2 cellular contexts compared by ENCODE assay signal in genomic region chr2:130300258-130300969, GRCh38.
TF ChIP-seq lines count a peak whose summit lies in the region.

No MANE protein-coding gene starts in this region.

TF ChIP-seq in A549, 52 proteins besides CTCF, POLR2A, EP300 and RAD21:
- TF ChIP-seq ELK1 (IDR thresholded peaks at IDR 0.05; ENCODE audit: low read depth, low read length) (no peak), EHF (CRISPR knock-in tag; IDR thresholded peaks at IDR 0.05) (no peak), HOXB5 (CRISPR knock-in tag; IDR thresholded peaks at IDR 0.05) (no peak), NPAS2 (CRISPR knock-in tag; IDR thresholded peaks at IDR 0.05; ENCODE audit: borderline replicate concordance) (no peak), ZC3H11A (IDR thresholded peaks at IDR 0.05) (no peak), USF2 (IDR thresholded peaks at IDR 0.05) (no peak), MAFK (IDR thresholded peaks at IDR 0.05; ENCODE audit: partially characterized antibody) (no peak), E2F6 (IDR thresholded peaks at IDR 0.05; ENCODE audit: borderline replicate concordance, low read depth) (no peak), FOSB (CRISPR knock-in tag; IDR thresholded peaks at IDR 0.05) (no peak), SMC3 (IDR thresholded peaks at IDR 0.05) (no peak), GATA3 (IDR thresholded peaks at IDR 0.05; ENCODE audit: borderline replicate concordance) (no peak), POLR2AphosphoS2 (conservative IDR thresholded peaks at IDR 0.05; ENCODE audit: low read length) (no peak), CHD4 (IDR thresholded peaks at IDR 0.05; ENCODE audit: borderline replicate concordance) (no peak), REST (IDR thresholded peaks at IDR 0.05) (no peak), NFE2L2 (conservative IDR thresholded peaks at IDR 0.05; ENCODE audit: low read length) (no peak)

TF ChIP-seq in K562, 482 proteins besides CTCF, POLR2A, EP300 and RAD21:
- TF ChIP-seq ZFP91 (CRISPR knock-in tag; IDR thresholded peaks at IDR 0.05) = no peak
- TF ChIP-seq NCOR1 (IDR thresholded peaks at IDR 0.05) = no peak
- no peak for TF ChIP-seq XRCC4 (IDR thresholded peaks at IDR 0.05; ENCODE audit: extremely low read depth, insufficient read depth, insufficient read length)
- TF ChIP-seq ATF2 (CRISPR knock-in tag; IDR thresholded peaks at IDR 0.05) = no peak
- TF ChIP-seq ZNF318 (IDR thresholded peaks at IDR 0.05; ENCODE audit: borderline replicate concordance in 1 of 2, low read depth in 1 of 2) = no peak
- TF ChIP-seq ID3 (CRISPR knock-in tag; IDR thresholded peaks at IDR 0.05) = no peak
- TF ChIP-seq ID3 (tag; IDR thresholded peaks at IDR 0.05) = no peak
- no peak for TF ChIP-seq CBFA2T2 (conservative IDR thresholded peaks at IDR 0.05)
- no peak for TF ChIP-seq MTA1 (IDR thresholded peaks at IDR 0.05; ENCODE audit: borderline replicate concordance)
- no peak for TF ChIP-seq FUS (optimal IDR thresholded peaks at IDR 0.05; ENCODE audit: low read depth, low read length)
- 0 out of 2 replicates have a peak, but pooled peaks have one; percentile 18 for TF ChIP-seq ZNF134 (CRISPR knock-in tag; conservative IDR thresholded peaks at IDR 0.05)
- no peak for TF ChIP-seq ZNF445 (CRISPR knock-in tag; IDR thresholded peaks at IDR 0.05; ENCODE audit: low read depth)
- TF ChIP-seq ZNF77 (CRISPR knock-in tag; IDR thresholded peaks at IDR 0.05) = no peak
- no peak for TF ChIP-seq PML (IDR thresholded peaks at IDR 0.05; ENCODE audit: low read length)
- no peak for TF ChIP-seq NFRKB (IDR thresholded peaks at IDR 0.05; ENCODE audit: low read depth)
- TF ChIP-seq CTCFL (IDR thresholded peaks at IDR 0.05; ENCODE audit: borderline replicate concordance, insufficient read depth, low read depth, low read length, poor library complexity, severe bottlenecking) = peak; percentile 6
- 0 out of 2 replicates have a peak, but pooled peaks have one; percentile 18 for TF ChIP-seq THRB (CRISPR knock-in tag; conservative IDR thresholded peaks at IDR 0.05)
